Comparison of ENCODE assay signal across 8 cellular contexts in the genomic region with DNA sequence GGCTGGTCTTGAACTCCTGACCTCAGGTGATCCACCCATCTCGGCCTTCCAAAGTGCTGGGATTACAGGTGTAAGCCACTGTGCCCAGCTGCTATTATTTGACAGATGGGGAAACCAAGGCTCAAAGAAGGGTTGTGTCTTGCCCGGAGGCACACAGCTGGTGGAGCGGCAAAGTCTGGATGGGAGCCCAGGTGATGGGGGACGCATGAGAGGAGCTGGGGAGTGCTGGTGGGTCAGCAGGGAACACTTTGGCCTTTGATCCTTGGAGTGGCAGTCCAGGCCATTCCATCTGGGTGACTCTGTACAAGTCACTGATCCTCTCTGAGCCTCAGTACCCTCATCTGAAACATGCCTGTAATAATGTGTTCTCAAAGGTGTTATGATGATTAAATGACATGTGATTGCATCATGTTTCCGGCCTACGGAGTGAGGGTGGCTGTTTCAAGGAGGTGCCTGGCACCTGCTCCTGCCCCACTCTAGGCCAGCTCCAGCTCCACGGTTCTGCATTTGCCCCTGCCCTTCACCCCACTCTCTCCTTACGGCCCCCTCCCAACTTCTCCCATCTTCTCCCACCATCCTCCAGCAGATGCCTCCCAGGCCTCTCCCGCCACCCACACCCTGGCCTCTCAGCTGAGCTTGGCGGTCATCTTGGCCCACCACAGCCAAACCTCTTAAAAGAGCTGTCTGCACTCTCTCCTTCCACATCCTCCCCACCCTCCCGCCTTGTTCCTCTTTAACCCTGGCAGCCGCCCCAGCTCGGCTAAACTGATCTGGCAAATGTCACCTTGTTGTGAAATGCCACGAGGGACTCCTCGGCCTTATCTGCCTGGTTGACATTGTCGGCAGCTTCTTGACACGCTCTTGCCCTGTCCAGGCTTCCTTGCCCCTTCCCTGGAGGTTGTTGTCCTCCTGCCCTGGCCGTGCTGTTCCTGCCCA. TPM values are rescaled to one million over a fixed set of nuclear protein-coding genes. Genes with fewer than 3 reads are reported as not detected.
DNase-seq lines count a peak whose midpoint lies in the region; ATAC-seq, FAIRE-seq and TF ChIP-seq lines count a peak whose summit lies in the region.

No MANE protein-coding gene starts in this region.

- H3K79me2 ChIP-seq in OCI-LY7 (ENCODE audit: insufficient read depth, low read depth, low read length) = no peaks in the 10 kb centered on the region

- ATAC-seq in heart left ventricle (peak; percentile 86 to 92 (median 90)), gastrocnemius medialis (peak; percentile 82 to 88)

- H3K36me3 ChIP-seq in A673 (ENCODE audit: insufficient read depth, low read length, poor library complexity, severe bottlenecking) (no peaks in the 10 kb centered on the region), heart left ventricle (peaks cover 0 to 27% (median 12%) of the 10 kb centered on the region in 9 donors), gastrocnemius medialis (peaks cover 0 to 7% of the 10 kb centered on the region in 2 donors), OCI-LY7 (ENCODE audit: insufficient read depth, low read length) (no peaks in the 10 kb centered on the region)

- in situ Hi-C loops in KBM-7 (cut with MboI; ENCODE audit: low pct_unique_long_range_greater_than_20kb, low sequenced_read_pairs) = no loop called here
- in situ Hi-C loops in gastrocnemius medialis (cut with MboI; ENCODE audit: low sequenced_read_pairs in 4 of 4) = no loop called here

- BruUV-seq in A673 (replicated peaks; lab: Mats Ljungman, UMichigan) (no TSS peak), OCI-LY7 (replicated peaks; lab: Mats Ljungman, UMichigan) (no TSS peak)

- DNase-seq in A673 (ENCODE audit: low spot score) (no peak), KBM-7 (peak; percentile 88), heart left ventricle (peak; percentile 87 to 94 (median 89)), gastrocnemius medialis (peak; percentile 83 to 92), hepatic stellate cell (ENCODE audit: low spot score) (no peak), OCI-LY7 (ENCODE audit: low spot score) (no peak), H54 (ENCODE audit: insufficient read length, low spot score) (no peak)
- peak; percentile 50 for DNase-seq in activated CD8-positive, alpha-beta memory T cell treated with anti-CD3 and anti-CD28 coated beads, Interleukin-2, amount 50 U/mL, for 4 hours

- H3K9me3 ChIP-seq in A673 (ENCODE audit: low read depth, low read length, poor library complexity, severe bottlenecking) = no peaks in the 10 kb centered on the region
- H3K9me3 ChIP-seq in heart left ventricle = no peaks in the 10 kb centered on the region
- H3K9me3 ChIP-seq in gastrocnemius medialis = no peaks in the 10 kb centered on the region
- H3K9me3 ChIP-seq in OCI-LY7 (ENCODE audit: low read length) = no peaks in the 10 kb centered on the region

- TF ChIP-seq POLR2A in heart left ventricle (IDR thresholded peaks at IDR 0.05) (no peak), gastrocnemius medialis (IDR thresholded peaks at IDR 0.05) (no peak), H54 (IDR thresholded peaks at IDR 0.05; ENCODE audit: low read depth, low read length) (no peak)

- TF ChIP-seq CTCF in A673 (conservative IDR thresholded peaks at IDR 0.05; ENCODE audit: low read depth, low read length) (no peak), heart left ventricle (IDR thresholded peaks at IDR 0.05) (no peak), gastrocnemius medialis (IDR thresholded peaks at IDR 0.05 in 4 of 5, conservative IDR thresholded peaks at IDR 0.05 in 1 of 5) (no peak), OCI-LY7 (conservative IDR thresholded peaks at IDR 0.05; ENCODE audit: low read length) (no peak)

- H3K27me3 ChIP-seq in A673 (replicated peaks; ENCODE audit: insufficient read depth, low read depth, low read length, poor library complexity) (no peaks in the 10 kb centered on the region), heart left ventricle (peaks cover 0 to 9% (median 0%) of the 10 kb centered on the region in 9 donors), gastrocnemius medialis (no peaks in the 10 kb centered on the region)

- H3K9me2 ChIP-seq in OCI-LY7 (ENCODE audit: insufficient read depth, low read length) = no peaks in the 10 kb centered on the region

- intact Hi-C loops in A673 (cut with micrococcal nuclease; ENCODE audit: unreplicated experiment) (no loop called here), heart left ventricle (cut with DNase I) (loop anchor here in 1 of 10 donors (2.0 kb wide), 1 partner anchor 18 kb away; the partner anchor contains the start of gene PDLIM7), gastrocnemius medialis (cut with DNase I; ENCODE audit: low total_unique reads) (loop anchor here (1.0 to 2.0 kb wide), 2 partner anchors 18 to 22 kb away; partner anchors contain the start of gene PDLIM7), OCI-LY7 (cut with micrococcal nuclease; ENCODE audit: unreplicated experiment) (no loop called here)

- no peak overlapping the region for H3K4me2 ChIP-seq in OCI-LY7 (ENCODE audit: low read length)

- H3K4me3 ChIP-seq in A673 (ENCODE audit: low read depth, low read length, poor library complexity, severe bottlenecking) = no peak overlapping the region
- H3K4me3 ChIP-seq in heart left ventricle = peak overlapping the region in 1 of 12 donors; percentile 29
- no peak overlapping the region for H3K4me3 ChIP-seq in gastrocnemius medialis
- H3K4me3 ChIP-seq in OCI-LY7 (ENCODE audit: low read depth, low read length, poor library complexity, severe bottlenecking) = no peak overlapping the region

- H4K20me1 ChIP-seq in OCI-LY7 (ENCODE audit: insufficient read depth, low read length) = no peaks in the 10 kb centered on the region

- H2AFZ ChIP-seq in OCI-LY7 (ENCODE audit: low read length) = no peak overlapping the region

- FAIRE-seq in H54 (lab: Jason Lieb, UNC) = no peak

- CTCF ChIA-PET in A673 (lab: Charles Lee) (no interaction called here), OCI-LY7 (lab: Charles Lee; ENCODE audit: unreplicated experiment) (no interaction called here)

- H3K27ac ChIP-seq in A673 (ENCODE audit: low read depth, low read length, poor library complexity, severe bottlenecking) (peak overlapping the region; percentile 65), heart left ventricle (peak overlapping the region in 11 of 12 donors; percentile 3 to 89 (median 54)), gastrocnemius medialis (peak overlapping the region; percentile 81 to 96 (median 87)), OCI-LY7 (ENCODE audit: low read depth, low read length, poor library complexity, severe bottlenecking) (no peak overlapping the region)

- H3K4me1 ChIP-seq in A673 (ENCODE audit: insufficient read depth, low read length, poor library complexity, severe bottlenecking) (peaks cover 3% of the 10 kb centered on the region), heart left ventricle (peaks cover 0 to 49% (median 26%) of the 10 kb centered on the region in 12 donors), gastrocnemius medialis (peaks cover 26 to 50% of the 10 kb centered on the region in 2 donors), OCI-LY7 (ENCODE audit: insufficient read depth, low read length, poor library complexity, severe bottlenecking) (no peaks in the 10 kb centered on the region)

- POLR2A ChIA-PET in A673 (lab: Charles Lee; ENCODE audit: low non-redundant PET) = no interaction called here
- POLR2A ChIA-PET in OCI-LY7 (lab: Charles Lee) = interaction anchor here (0.6 to 1.6 kb wide), 2 partner anchors 30 to 55 kb away, joined by 3 to 4 read pairs; no protein-coding TSS in a partner anchor

- WGBS in heart left ventricle, 4 donors = 19 to 28% (median 26%) methylated on average over 18 of the region's 18 CpGs

RNA-seq across cellular contexts. Expression of gene DBN1, which starts 5.5 kb away (rescaled TPM):
- total RNA-seq in A673 (2021) (271 and 286 TPM in 2 replicates), heart left ventricle (10 to 100 TPM; 12.3 to 60.7 (median 23.3) TPM), gastrocnemius medialis (10 to 100 TPM; 16.3 to 27.5 (median 23.2) TPM), OCI-LY7 (2022) (21.3 and 22.0 TPM in 2 replicates)
- polyA plus RNA-seq in heart left ventricle = 10 to 100 TPM; 13.2 to 28.1 TPM
- 11.7 and 17.4 TPM in 2 replicates for total RNA-seq in OCI-LY7 (2014; rRNA removed; shearing (Covaris generic))

RNA-seq across cellular contexts. Expression of gene PDLIM7, which starts 18.4 kb away (rescaled TPM):
- total RNA-seq in A673 (2021) (116 and 132 TPM in 2 replicates), heart left ventricle (100 to 1,000 TPM in 1 of 9 donors, 10 to 100 TPM in 8; 36.3 to 124 (median 49.4) TPM), gastrocnemius medialis (100 to 1,000 TPM; 132 to 244 (median 220) TPM), OCI-LY7 (2022) (58.0 and 78.9 TPM in 2 replicates)
- polyA plus RNA-seq in heart left ventricle = 10 to 100 TPM; 89.9 to 95.1 TPM
- 38.8 and 41.4 TPM in 2 replicates for total RNA-seq in OCI-LY7 (2014; rRNA removed; shearing (Covaris generic))

RNA-seq across cellular contexts. Expression of gene DOK3, which starts 30.6 kb away (rescaled TPM):
- total RNA-seq in A673 (2021) = 13.1 and 15.0 TPM in 2 replicates
- 10 to 100 TPM in 1 of 9 donors, 1 to 10 TPM in 7, under 1 TPM in 1; 0.77 to 23.8 (median 2.7) TPM for total RNA-seq in heart left ventricle
- 1 to 10 TPM; 1.1 to 3.0 TPM for polyA plus RNA-seq in heart left ventricle
- 1 to 10 TPM; 2.1 to 5.1 (median 2.9) TPM for total RNA-seq in gastrocnemius medialis
- 186 and 197 TPM in 2 replicates for total RNA-seq in OCI-LY7 (2014; rRNA removed; shearing (Covaris generic))
- 260 and 268 TPM in 2 replicates for total RNA-seq in OCI-LY7 (2022)

RNA-seq across cellular contexts. Expression of gene PRR7, which starts 32.4 kb away (rescaled TPM):
- total RNA-seq in A673 (2021) = 3.0 and 5.3 TPM in 2 replicates
- total RNA-seq in heart left ventricle = 1 to 10 TPM in 8 of 9 donors, under 1 TPM in 1; 0.82 to 5.0 (median 1.8) TPM
- 1 to 10 TPM; 1.4 to 1.5 TPM for polyA plus RNA-seq in heart left ventricle
- total RNA-seq in gastrocnemius medialis = 1 to 10 TPM in 2 of 4 donors, under 1 TPM in 1, not detected in 1; 0.63 to 2.0 (median 1.4) TPM
- 7.0 and 13.6 TPM in 2 replicates for total RNA-seq in OCI-LY7 (2014; rRNA removed; shearing (Covaris generic))
- total RNA-seq in OCI-LY7 (2022) = 12.5 and 12.8 TPM in 2 replicates

RNA-seq across cellular contexts. Expression of gene DDX41, which starts 37.8 kb away (rescaled TPM):
- total RNA-seq in A673 (2021) (82.3 and 87.7 TPM in 2 replicates), heart left ventricle (10 to 100 TPM; 24.4 to 53.8 (median 37.7) TPM), gastrocnemius medialis (100 to 1,000 TPM in 1 of 4 donors, 10 to 100 TPM in 3; 47.1 to 105 (median 62.3) TPM), OCI-LY7 (2022) (145 and 169 TPM in 2 replicates)
- polyA plus RNA-seq in heart left ventricle = 10 to 100 TPM; 33.0 to 65.4 TPM
- 216 and 224 TPM in 2 replicates for total RNA-seq in OCI-LY7 (2014; rRNA removed; shearing (Covaris generic))

Comparison
In these comparisons a context has a peak if more than half of its experiments do, and no peak if none do; other contexts are left out.
1. DNase-seq: peak in KBM-7 (single experiment), activated CD8-positive, alpha-beta memory T cell treated with anti-CD3 and anti-CD28 coated beads, Interleukin-2, amount 50 U/mL, for 4 hours (single experiment), heart left ventricle (5 of 5) and gastrocnemius medialis (2 of 2); none in A673 (single experiment), hepatic stellate cell (single experiment), OCI-LY7 (single experiment) and H54 (single experiment).
2. RNA of gene DOK3, which starts 30.6 kb away (total RNA-seq): 186 to 268 TPM in OCI-LY7; 13.1 to 15.0 TPM in A673, 2.1 to 5.1 TPM in gastrocnemius medialis and 0.77 to 23.8 TPM in heart left ventricle; every median in the first group is over 4 times any median in the second.